In the genomic region with DNA sequence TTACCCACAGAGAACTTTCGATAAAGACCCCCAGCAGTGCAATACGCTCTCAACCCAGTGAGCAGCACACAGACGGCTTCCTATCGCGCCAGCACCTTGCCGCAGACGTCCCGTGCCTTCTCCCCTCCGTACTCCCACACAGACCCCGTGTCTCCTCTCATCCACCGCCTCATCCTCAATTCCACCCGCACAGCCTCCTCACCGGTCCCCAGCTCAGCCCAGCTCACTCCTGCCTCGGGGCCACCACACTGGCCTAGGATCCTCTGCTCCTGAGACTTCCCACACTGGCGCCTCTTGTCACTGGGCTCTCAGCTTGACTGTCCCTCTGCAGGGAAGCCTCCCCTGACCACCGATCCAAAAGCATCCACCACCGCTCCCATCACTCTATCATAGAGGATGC, we compare ENCODE assay signal across 11 cellular contexts. TPM values are rescaled to one million over a fixed set of nuclear protein-coding genes. Genes with fewer than 3 reads are reported as not detected.
DNase-seq lines count a peak whose midpoint lies in the region; ATAC-seq, FAIRE-seq and TF ChIP-seq lines count a peak whose summit lies in the region.
"Had no signal": no experiment of that assay in that cellular context is flagged by ENCODE, and none has a peak within 500 bp of the region (broad histone marks: within the 10 kb centered on the region; RNA-seq: fewer than 3 reads in every experiment).

No MANE protein-coding gene starts in this region.

- BruUV-seq in endothelial cell of umbilical vein (replicated peaks; lab: Mats Ljungman, UMichigan), result no TSS peak

- H3K4me1 ChIP-seq in left ventricle myocardium inferior, result peaks cover 71% of the 10 kb centered on the region
- H3K4me1 ChIP-seq in endothelial cell of umbilical vein (ENCODE audit: control insufficient read depth, extremely low read depth, insufficient read depth, low read length), result peaks cover 51% of the 10 kb centered on the region
- peaks cover 63% of the 10 kb centered on the region for H3K4me1 ChIP-seq in osteoblast (ENCODE audit: insufficient read depth, low read length)
- H3K4me1 ChIP-seq in upper lobe of left lung, result peaks cover 74 to 88% (median 82%) of the 10 kb centered on the region in 4 donors

- no peaks in the 10 kb centered on the region for H3K9me3 ChIP-seq in left ventricle myocardium inferior (replicated peaks)
- no peaks in the 10 kb centered on the region for H3K9me3 ChIP-seq in endothelial cell of umbilical vein (replicated peaks; ENCODE audit: control insufficient read depth, insufficient read depth, low read length)
- H3K9me3 ChIP-seq in osteoblast (ENCODE audit: low read depth, low read length), result no peaks in the 10 kb centered on the region
- H3K9me3 ChIP-seq in upper lobe of left lung, result no peaks in the 10 kb centered on the region

- DNase-seq in left ventricle myocardium inferior (no peak), Right ventricle myocardium superior (no peak), endothelial cell of umbilical vein (ENCODE audit: low read depth, low spot score) (no peak), osteoblast (ENCODE audit: insufficient read length, low spot score, missing footprints) (peak; percentile 46), upper lobe of left lung (peak in 1 of 2 donors; percentile 39), NCI-H1092 treated with DMSO at 0.1 percent for 48 hours (lab: John Stamatoyannopoulos, UW) (no peak), DMS53 (lab: John Stamatoyannopoulos, UW) (no peak)
- DNase-seq: activated T-cell treated with anti-CD3 and anti-CD28 coated beads, Interleukin-2, amount 50 U/mL, for 1 hour; AML-193; RPMI8226 had no signal

- no peak overlapping the region for H3K4me2 ChIP-seq in endothelial cell of umbilical vein (ENCODE audit: insufficient read depth, low read length)
- peak overlapping the region; percentile 85 for H3K4me2 ChIP-seq in osteoblast (ENCODE audit: insufficient read depth, low read length)

- dilution Hi-C loops in endothelial cell of umbilical vein (cut with MboI; ENCODE audit: extremely low pct_ligation_motif_present, low sequenced_read_pairs), result loop anchor here (10.0 kb wide), 1 partner anchor 46 kb away; no protein-coding TSS in a partner anchor

- CTCF ChIA-PET in endothelial cell of umbilical vein (lab: Charles Lee), result interaction anchor here (1.0 to 3.3 kb wide), 4 partner anchors 10 to 145 kb away, joined by 3 to 42 read pairs (median 16); no protein-coding TSS in a partner anchor

- TF ChIP-seq CTCF in left ventricle myocardium inferior (IDR thresholded peaks at IDR 0.05; ENCODE audit: borderline replicate concordance), result no peak
- no peak for TF ChIP-seq CTCF in endothelial cell of umbilical vein (IDR thresholded peaks at IDR 0.05; ENCODE audit: extremely low read depth in 1 of 2, insufficient read depth in 1 of 2, low read depth in 1 of 2, low read length in 2 of 2)
- TF ChIP-seq CTCF in osteoblast (IDR thresholded peaks at IDR 0.05; ENCODE audit: extremely low read depth, low read depth, low read length), result no peak
- no peak for TF ChIP-seq CTCF in upper lobe of left lung (IDR thresholded peaks at IDR 0.05)

- POLR2A ChIA-PET in endothelial cell of umbilical vein (lab: Charles Lee), result no interaction called here

- WGBS in upper lobe of left lung, 2 donors, result 91 to 92% methylated on average over 17 of the region's 17 CpGs

- FAIRE-seq in endothelial cell of umbilical vein (lab: Jason Lieb, UNC), result no peak

- intact Hi-C loops in left ventricle myocardium inferior (cut with micrococcal nuclease), result no loop called here
- intact Hi-C loops in Right ventricle myocardium superior (cut with DNase I), result loop anchor here (5.0 kb wide), 1 partner anchor 39 kb away; no protein-coding TSS in a partner anchor
- intact Hi-C loops in endothelial cell of umbilical vein (cut with micrococcal nuclease), result loop anchor here (5.0 kb wide), 1 partner anchor 209 kb away; no protein-coding TSS in a partner anchor

- no peaks in the 10 kb centered on the region for H4K20me1 ChIP-seq in endothelial cell of umbilical vein (replicated peaks; ENCODE audit: control insufficient read depth, extremely low read depth, insufficient read depth, low read length)
- H4K20me1 ChIP-seq in osteoblast (ENCODE audit: insufficient read depth, low read length), result no peaks in the 10 kb centered on the region

- H3K27me3 ChIP-seq in left ventricle myocardium inferior (ENCODE audit: low read depth), result no peaks in the 10 kb centered on the region
- H3K27me3 ChIP-seq in endothelial cell of umbilical vein (ENCODE audit: control insufficient read depth in 2 of 2, insufficient read depth in 2 of 2, low read length in 2 of 2), result no peaks in the 10 kb centered on the region
- H3K27me3 ChIP-seq in osteoblast (ENCODE audit: insufficient read depth, low read length), result no peaks in the 10 kb centered on the region
- H3K27me3 ChIP-seq in upper lobe of left lung, result no peaks in the 10 kb centered on the region

- no peaks in the 10 kb centered on the region for H3K9me1 ChIP-seq in endothelial cell of umbilical vein (replicated peaks; ENCODE audit: control insufficient read depth, extremely low read depth, insufficient read depth, low read length)

- H3K36me3 ChIP-seq in left ventricle myocardium inferior (peaks cover 37% of the 10 kb centered on the region), endothelial cell of umbilical vein (ENCODE audit: control insufficient read depth in 2 of 2, extremely low read depth in 1 of 2, insufficient read depth in 2 of 2, low read length in 2 of 2) (peaks cover 9 to 22% of the 10 kb centered on the region in 2 experiments), osteoblast (ENCODE audit: insufficient read depth, low read length) (peaks cover 38% of the 10 kb centered on the region), upper lobe of left lung (peaks cover 0 to 40% (median 16%) of the 10 kb centered on the region in 4 donors)

- peak overlapping the region; percentile 93 for H3K27ac ChIP-seq in left ventricle myocardium inferior (replicated peaks)
- peak overlapping the region; percentile 90 for H3K27ac ChIP-seq in endothelial cell of umbilical vein (ENCODE audit: insufficient read depth, low read depth, low read length)
- peak overlapping the region; percentile 96 for H3K27ac ChIP-seq in osteoblast (ENCODE audit: low read depth, low read length)
- peak overlapping the region; percentile 89 to 95 (median 92) for H3K27ac ChIP-seq in upper lobe of left lung

- H2AFZ ChIP-seq in endothelial cell of umbilical vein (ENCODE audit: low read depth, low read length), result no peak overlapping the region
- no peak overlapping the region for H2AFZ ChIP-seq in osteoblast (ENCODE audit: low read length)

- TF ChIP-seq POLR2A in endothelial cell of umbilical vein (IDR thresholded peaks at IDR 0.05; ENCODE audit: low read depth, low read length), result no peak
- no peak for TF ChIP-seq POLR2A in upper lobe of left lung (IDR thresholded peaks at IDR 0.05)

- no peak for TF ChIP-seq EP300 in upper lobe of left lung (IDR thresholded peaks at IDR 0.05)

- no peak for ATAC-seq in Right ventricle myocardium superior (ENCODE audit: poor library complexity)
- no peak for ATAC-seq in upper lobe of left lung (ENCODE audit: low FRiP score in 2 of 2)
- no peak for ATAC-seq in HG03432 (IDR thresholded peaks at IDR 0.05; ENCODE audit: unreplicated experiment)

- H3K4me3 ChIP-seq in left ventricle myocardium inferior (peak overlapping the region; percentile 56), endothelial cell of umbilical vein (replicated peaks in 1 of 3; ENCODE audit: insufficient read depth in 1 of 3, low read depth in 1 of 3, low read length in 3 of 3) (no peak overlapping the region), osteoblast (ENCODE audit: insufficient read depth, low read length) (peak overlapping the region; percentile 55), upper lobe of left lung (peak overlapping the region in 2 of 4 donors; percentile 29 to 35)

- H3K79me2 ChIP-seq in endothelial cell of umbilical vein (ENCODE audit: control insufficient read depth, insufficient read depth, low read length), result peaks cover 83% of the 10 kb centered on the region
- peaks cover 90% of the 10 kb centered on the region for H3K79me2 ChIP-seq in osteoblast (ENCODE audit: insufficient read depth, low read length)

- no peak overlapping the region for H3K9ac ChIP-seq in endothelial cell of umbilical vein (replicated peaks; ENCODE audit: extremely low read depth, insufficient read depth, low read length)

TF ChIP-seq in endothelial cell of umbilical vein, 7 proteins besides CTCF, POLR2A, EP300 and RAD21:
- TF ChIP-seq EZH2 (IDR thresholded peaks at IDR 0.05; ENCODE audit: borderline replicate concordance, low read depth, low read length, severe bottlenecking), result no peak
- TF ChIP-seq MYC (IDR thresholded peaks at IDR 0.05; ENCODE audit: low read depth, low read length), result no peak
- no peak for TF ChIP-seq POLR2AphosphoS5 (IDR thresholded peaks at IDR 0.05; ENCODE audit: insufficient read depth, low read depth, low read length)
- TF ChIP-seq MAX (IDR thresholded peaks at IDR 0.05; ENCODE audit: insufficient read depth, insufficient read length), result no peak
- TF ChIP-seq JUN (IDR thresholded peaks at IDR 0.05; ENCODE audit: borderline replicate concordance, insufficient read depth, insufficient read length, low read depth), result no peak
- TF ChIP-seq FOS (IDR thresholded peaks at IDR 0.05; ENCODE audit: borderline replicate concordance, insufficient read depth, low read length), result no peak
- TF ChIP-seq GATA2 (IDR thresholded peaks at IDR 0.05; ENCODE audit: insufficient read depth, insufficient read length, low read depth, low read length), result no peak

RNA-seq across cellular contexts. Expression of gene MLLT1, which starts 9.0 kb away (rescaled TPM):
- 36.0 TPM for total RNA-seq in left ventricle myocardium inferior
- 37.2 TPM for total RNA-seq in Right ventricle myocardium superior
- 79.2 and 84.8 TPM in 2 replicates for total RNA-seq in endothelial cell of umbilical vein
- 43.9 and 52.9 TPM in 2 replicates for polyA plus RNA-seq in endothelial cell of umbilical vein
- 32.5 and 45.8 TPM in 2 replicates for polyA plus RNA-seq in endothelial cell of umbilical vein (2011; cell fraction: cytosol; rRNA removed)
- 62.0 and 69.5 TPM in 2 replicates for polyA plus RNA-seq in endothelial cell of umbilical vein (2011; cell fraction: nucleus; rRNA removed)
- 37.9 and 50.9 TPM in 2 replicates for polyA plus RNA-seq in endothelial cell of umbilical vein (2012)
- 34.3 and 51.6 TPM in 2 replicates for polyA minus RNA-seq in endothelial cell of umbilical vein
- polyA minus RNA-seq in endothelial cell of umbilical vein (2011; cell fraction: cytosol; rRNA and poly(A)+ RNA removed), result 63.8 TPM
- polyA minus RNA-seq in endothelial cell of umbilical vein (2011; cell fraction: nucleus; rRNA and poly(A)+ RNA removed), result 17.7 and 33.5 TPM in 2 replicates
- 14.7 and 15.9 TPM in 2 replicates for total RNA-seq in osteoblast
- 10 to 100 TPM; 22.1 to 98.9 (median 49.3) TPM for total RNA-seq in upper lobe of left lung

Comparison
In these comparisons a context has a peak if more than half of its experiments do, and no peak if none do; other contexts are left out.
1. H3K4me3 ChIP-seq: peak in left ventricle myocardium inferior (single experiment) and osteoblast (single experiment); none in endothelial cell of umbilical vein (0 of 3).
2. Peak in every context shown above with its lines, with median percentiles within 50 percentile points of each other: H3K27ac ChIP-seq.